8 cellular contexts compared by ENCODE assay signal in the genomic region with DNA sequence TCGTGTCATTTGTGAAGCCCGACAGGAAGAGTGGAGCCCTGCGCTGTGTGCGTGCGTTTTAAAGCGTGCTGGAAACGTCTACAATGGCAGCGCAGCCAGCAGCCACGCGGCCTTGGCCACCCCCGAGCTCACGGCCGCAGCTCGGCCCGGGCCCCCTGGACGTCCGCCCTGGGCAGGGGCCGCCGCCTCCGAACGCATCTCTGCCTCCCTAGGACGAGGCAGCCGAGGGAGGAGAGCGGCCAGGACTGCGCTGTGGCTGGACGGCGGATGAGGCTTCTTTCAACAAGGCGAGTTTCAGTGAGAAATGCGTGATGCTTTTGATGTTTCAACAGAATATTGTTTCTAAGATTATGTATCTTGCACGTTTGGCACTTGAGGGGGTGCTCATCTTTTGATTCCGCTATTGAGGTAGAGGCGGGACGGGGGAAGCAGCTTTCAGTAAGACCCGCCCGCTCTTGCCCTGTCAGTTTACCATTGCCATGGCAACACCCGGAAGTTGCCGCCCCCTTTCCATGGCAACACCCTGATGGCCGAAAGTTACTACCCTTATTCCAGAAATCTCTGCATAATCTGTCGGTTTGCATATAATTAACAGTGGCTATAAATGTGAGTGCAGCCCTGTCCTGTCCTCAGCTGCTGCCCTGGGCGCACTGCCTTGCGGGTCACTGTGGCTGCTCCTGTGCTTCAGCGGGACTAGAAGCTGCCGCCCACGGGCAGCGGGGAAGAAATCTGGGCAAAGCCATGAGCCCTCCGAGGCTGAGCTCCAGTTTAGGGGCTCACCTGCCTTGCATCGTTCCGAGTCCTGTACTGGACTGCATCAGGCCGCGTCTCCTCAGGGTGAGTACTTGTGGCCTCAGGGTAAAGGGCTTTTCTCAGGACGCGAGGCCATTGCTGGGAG. TPM values are rescaled to one million over a fixed set of nuclear protein-coding genes. Genes with fewer than 3 reads are reported as not detected.
DNase-seq lines count a peak whose midpoint lies in the region; ATAC-seq, FAIRE-seq and TF ChIP-seq lines count a peak whose summit lies in the region.

No MANE protein-coding gene starts in this region.

- 32 to 49% methylated on average over 43 to 52 of the region's 52 CpGs for whole genome bisulfite sequencing in lower leg skin, 2 donors

- H3K9me3 Mint-ChIP-seq in activated CD4-positive, alpha-beta T cell treated with anti-CD3 and anti-CD28 coated beads, Interleukin-2, amount 10 ng/mL, durations not matched to agents 7 days and 5 days, result no peaks in the 10 kb centered on the region

- peak overlapping the region; percentile 70 for H3K4me3 Mint-ChIP-seq in activated CD4-positive, alpha-beta T cell treated with anti-CD3 and anti-CD28 coated beads, Interleukin-2, amount 10 ng/mL, durations not matched to agents 7 days and 5 days

- peak; percentile 73 for DNase-seq in GM18507 (ENCODE audit: extremely low spot score, insufficient read length, low read depth)
- DNase-seq in NCI-H2171 (lab: John Stamatoyannopoulos, UW), result peak; percentile 65
- peak; percentile 82 for DNase-seq in activated CD4-positive, alpha-beta T cell treated with anti-CD3 and anti-CD28 coated beads, Interleukin-2, amount 10 ng/mL, durations not matched to agents 7 days and 5 days
- peak; percentile 80 for DNase-seq in dermis blood vessel endothelial cell
- peak; percentile 87 to 95 for DNase-seq in lower leg skin (ENCODE audit: low spot score in 2 of 2)
- peak; percentile 65 to 75 for DNase-seq in stimulated activated CD4-positive, alpha-beta T cell treated with anti-CD3 and anti-CD28 coated beads, Interleukin-4, amount 100 ng/mL, for 4 hours
- no peak for DNase-seq in GF-D8 (lab: John Stamatoyannopoulos, UW)

- peak; percentile 94 for FAIRE-seq in GM18507 (lab: Jason Lieb, UNC)

- no peaks in the 10 kb centered on the region for H3K27me3 Mint-ChIP-seq in activated CD4-positive, alpha-beta T cell treated with anti-CD3 and anti-CD28 coated beads, Interleukin-2, amount 10 ng/mL, durations not matched to agents 7 days and 5 days

- H3K4me3 ChIP-seq in lower leg skin (ENCODE audit: low read depth, poor library complexity, severe bottlenecking), result peak overlapping the region; percentile 29

- no peak for TF ChIP-seq CTCF in lower leg skin (IDR thresholded peaks at IDR 0.05)

- ATAC-seq in HG02884 (IDR thresholded peaks at IDR 0.05; ENCODE audit: unreplicated experiment), result peak; percentile 86

- POLR2A ChIA-PET in activated CD4-positive, alpha-beta T cell treated with anti-CD3 and anti-CD28 coated beads, Interleukin-2, amount 10 ng/mL, durations not matched to agents 7 days and 5 days (lab: Charles Lee), result no interaction called here

- peak overlapping the region; percentile 25 for H3K27ac Mint-ChIP-seq in activated CD4-positive, alpha-beta T cell treated with anti-CD3 and anti-CD28 coated beads, Interleukin-2, amount 10 ng/mL, durations not matched to agents 7 days and 5 days

- intact Hi-C loops in lower leg skin (cut with DNase I; ENCODE audit: low total_unique reads), result no loop called here

- CTCF ChIA-PET in activated CD4-positive, alpha-beta T cell treated with anti-CD3 and anti-CD28 coated beads, Interleukin-2, amount 10 ng/mL, durations not matched to agents 7 days and 5 days (lab: Charles Lee), result interaction anchor here (1.0 to 1.6 kb wide), 2 partner anchors 8 to 10 kb away, joined by 3 to 6 read pairs; no protein-coding TSS in a partner anchor

- peaks cover 6% of the 10 kb centered on the region for H3K4me1 Mint-ChIP-seq in activated CD4-positive, alpha-beta T cell treated with anti-CD3 and anti-CD28 coated beads, Interleukin-2, amount 10 ng/mL, durations not matched to agents 7 days and 5 days

- no peak for TF ChIP-seq POLR2A in lower leg skin (IDR thresholded peaks at IDR 0.05)

- H3K36me3 Mint-ChIP-seq in activated CD4-positive, alpha-beta T cell treated with anti-CD3 and anti-CD28 coated beads, Interleukin-2, amount 10 ng/mL, durations not matched to agents 7 days and 5 days (ENCODE audit: low read depth), result peaks cover 2% of the 10 kb centered on the region

RNA-seq across cellular contexts. Expression of a gene that starts 38.6 kb away (rescaled TPM):
- total RNA-seq in activated CD4-positive, alpha-beta T cell treated with anti-CD3 and anti-CD28 coated beads, Interleukin-2, amount 10 ng/mL, durations not matched to agents 7 days and 5 days, result 10 to 100 TPM; 19.4 to 20.3 TPM
- total RNA-seq in dermis blood vessel endothelial cell (14.6 and 17.0 TPM in 2 replicates), lower leg skin (10 to 100 TPM; 18.1 to 22.6 (median 19.9) TPM)
